In the genomic region with DNA sequence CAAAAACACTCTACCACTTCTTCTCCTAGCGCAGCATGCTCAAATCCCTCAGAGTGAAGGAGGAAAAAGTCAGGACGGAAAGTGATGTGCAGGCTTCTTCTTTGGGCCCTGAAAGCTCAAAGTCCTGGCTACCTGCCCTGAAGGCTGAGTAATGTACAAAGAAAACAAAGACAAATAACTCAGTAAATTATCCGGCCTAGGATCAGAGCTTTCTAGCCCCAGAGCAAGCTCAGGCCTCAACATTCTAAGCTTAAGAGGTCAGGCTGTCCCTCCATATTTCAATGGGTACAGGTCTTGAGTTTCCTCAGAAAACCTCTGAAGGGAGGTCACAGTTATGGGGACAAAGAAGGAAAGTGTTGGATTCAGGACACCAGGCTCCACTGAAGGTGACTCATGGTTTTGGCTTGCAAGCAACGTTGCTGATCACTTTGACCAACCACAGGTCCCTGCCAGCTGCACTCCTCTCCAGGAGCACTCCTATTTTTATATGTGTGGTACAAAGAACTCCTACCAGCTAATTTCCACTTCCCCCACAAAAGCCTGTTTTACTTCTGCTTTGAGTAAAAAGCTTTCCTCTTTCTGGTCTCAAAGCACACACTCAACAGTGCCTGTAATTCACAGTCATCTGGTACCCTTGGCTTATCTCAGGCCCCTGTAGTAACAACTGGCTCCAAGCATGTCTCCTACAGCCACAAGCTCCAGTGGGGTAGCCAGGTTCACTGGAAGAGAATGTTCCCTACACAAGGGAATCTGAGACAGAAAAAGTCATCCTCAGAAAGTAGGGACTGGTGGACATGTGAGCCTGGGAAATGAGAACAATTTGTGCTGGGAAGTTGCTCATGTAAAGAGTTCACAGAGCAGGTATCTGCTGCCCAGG, we compare ENCODE assay signal across 8 cellular contexts.
DNase-seq lines count a peak whose midpoint lies in the region; ATAC-seq, FAIRE-seq and TF ChIP-seq lines count a peak whose summit lies in the region.

No MANE protein-coding gene starts in this region.

- peaks cover 13 to 25% (median 16%) of the 10 kb centered on the region in 3 donors for H3K4me1 ChIP-seq in esophagus squamous epithelium

- no peaks in the 10 kb centered on the region for H3K36me3 ChIP-seq in esophagus squamous epithelium

- FAIRE-seq in D721Med (lab: Jason Lieb, UNC) = no peak

- intact Hi-C loops in esophagus squamous epithelium (cut with DNase I) = no loop called here

- peak overlapping the region; percentile 50 to 77 (median 68) for H3K27ac ChIP-seq in esophagus squamous epithelium

- TF ChIP-seq POLR2A in esophagus squamous epithelium (IDR thresholded peaks at IDR 0.05) = no peak

- H3K27me3 ChIP-seq in esophagus squamous epithelium = no peaks in the 10 kb centered on the region

- DNase-seq in Daoy (ENCODE audit: low read depth) = peak; percentile 96
- no peak for DNase-seq in esophagus squamous epithelium (lab: John Stamatoyannopoulos, UW)
- DNase-seq in omental fat pad (ENCODE audit: low spot score) = peak; percentile 45
- DNase-seq in D721Med (ENCODE audit: insufficient read length, low spot score) = no peak
- DNase-seq in activated naive CD4-positive, alpha-beta T cell (lab: John Stamatoyannopoulos, UW) = no peak

- no peak overlapping the region for H3K4me3 ChIP-seq in esophagus squamous epithelium

- TF ChIP-seq CTCF in esophagus squamous epithelium (IDR thresholded peaks at IDR 0.05) (no peak), omental fat pad (IDR thresholded peaks at IDR 0.05) (no peak), D721Med (IDR thresholded peaks at IDR 0.05; ENCODE audit: insufficient read depth, missing control alignments) (no peak)

- 8 to 18% methylated on average over 3 to 4 of the region's 4 CpGs for WGBS in esophagus squamous epithelium, 2 donors

- ATAC-seq in GM19372 (IDR thresholded peaks at IDR 0.05; ENCODE audit: low read depth, unreplicated experiment) (peak; percentile 68), HG03432 (IDR thresholded peaks at IDR 0.05; ENCODE audit: unreplicated experiment) (peak; percentile 81), SK-N-SH treated with all-trans-retinoic acid at 6 μM for 48 hours (peak; percentile 95), omental fat pad (ENCODE audit: low FRiP score) (peak; percentile 79)

- no peaks in the 10 kb centered on the region for H3K9me3 ChIP-seq in esophagus squamous epithelium

TF ChIP-seq in SK-N-SH treated with all-trans-retinoic acid at 6 μM for 48 hours, 23 proteins besides CTCF, POLR2A, EP300 and RAD21:
- TF ChIP-seq ZFP3 (CRISPR knock-in tag; IDR thresholded peaks at IDR 0.05) (peak; percentile 73), ZNF8 (CRISPR knock-in tag; IDR thresholded peaks at IDR 0.05) (no peak), SNAI2 (CRISPR knock-in tag; IDR thresholded peaks at IDR 0.05) (no peak), ZNF70 (CRISPR knock-in tag; IDR thresholded peaks at IDR 0.05) (no peak), ARNTL (CRISPR knock-in tag; IDR thresholded peaks at IDR 0.05; ENCODE audit: borderline replicate concordance, low read depth) (no peak), ISL1 (CRISPR knock-in tag; IDR thresholded peaks at IDR 0.05) (peak; percentile 51)
- TF ChIP-seq, protein P1, sequence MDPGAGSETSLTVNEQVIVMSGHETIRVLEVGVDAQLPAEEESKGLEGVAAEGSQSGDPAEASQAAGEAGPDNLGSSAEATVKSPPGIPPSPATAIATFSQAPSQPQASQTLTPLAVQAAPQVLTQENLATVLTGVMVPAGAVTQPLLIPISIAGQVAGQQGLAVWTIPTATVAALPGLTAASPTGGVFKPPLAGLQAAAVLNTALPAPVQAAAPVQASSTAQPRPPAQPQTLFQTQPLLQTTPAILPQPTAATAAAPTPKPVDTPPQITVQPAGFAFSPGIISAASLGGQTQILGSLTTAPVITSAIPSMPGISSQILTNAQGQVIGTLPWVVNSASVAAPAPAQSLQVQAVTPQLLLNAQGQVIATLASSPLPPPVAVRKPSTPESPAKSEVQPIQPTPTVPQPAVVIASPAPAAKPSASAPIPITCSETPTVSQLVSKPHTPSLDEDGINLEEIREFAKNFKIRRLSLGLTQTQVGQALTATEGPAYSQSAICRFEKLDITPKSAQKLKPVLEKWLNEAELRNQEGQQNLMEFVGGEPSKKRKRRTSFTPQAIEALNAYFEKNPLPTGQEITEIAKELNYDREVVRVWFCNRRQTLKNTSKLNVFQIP (CRISPR knock-in tag; IDR thresholded peaks at IDR 0.05; ENCODE audit: borderline replicate concordance, low read depth) = no peak

Comparison
In these comparisons a context has a peak if more than half of its experiments do, and no peak if none do; other contexts are left out.
1. DNase-seq: peak in Daoy (single experiment) and omental fat pad (single experiment); none in esophagus squamous epithelium (single experiment), D721Med (single experiment) and activated naive CD4-positive, alpha-beta T cell (0 of 4).
2. Peak in every context shown above with its lines, with median percentiles within 50 percentile points of each other: ATAC-seq.